Comparison of ENCODE assay signal across 8 cellular contexts in the genomic region with DNA sequence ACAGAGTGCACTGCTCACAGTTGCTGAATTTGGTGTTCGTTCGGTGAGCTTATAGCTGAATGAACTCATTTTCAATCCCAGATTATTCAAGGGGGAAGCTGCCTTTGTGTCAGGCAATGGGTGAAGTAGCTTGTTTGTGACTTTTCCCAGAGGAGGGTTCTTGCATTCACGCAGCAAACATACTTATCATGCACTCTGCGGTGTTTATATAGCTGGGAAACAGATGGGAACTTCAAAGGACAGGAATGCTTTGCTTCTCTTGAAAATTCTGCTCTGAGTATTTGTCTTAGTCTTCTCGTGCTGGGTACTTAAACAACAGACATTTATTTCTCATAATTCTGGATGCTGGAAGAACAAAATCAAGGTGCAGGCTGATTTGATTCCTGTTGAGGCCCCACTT.
A peak's percentile ranks its signal among the peaks of the same experiment; 100 is the strongest.
DNase-seq lines count a peak whose midpoint lies in the region; ATAC-seq and TF ChIP-seq lines count a peak whose summit lies in the region.
"Had no signal": no experiment of that assay in that cellular context is flagged by ENCODE, and none has a peak within 500 bp of the region (broad histone marks: within the 10 kb centered on the region; RNA-seq: fewer than 3 reads in every experiment).

No MANE protein-coding gene starts in this region.

- no peak for TF ChIP-seq RAD21 in liver (IDR thresholded peaks at IDR 0.05)

- H3K4me3 ChIP-seq in liver (ENCODE audit: low read depth in 1 of 3, low read length in 3 of 3) = no peak overlapping the region
- no peak overlapping the region for H3K4me3 ChIP-seq in suprapubic skin

- no peak for TF ChIP-seq POLR2A in suprapubic skin (IDR thresholded peaks at IDR 0.05)

- ATAC-seq in HG02981 (IDR thresholded peaks at IDR 0.05; ENCODE audit: unreplicated experiment) = no peak

- H3K36me3 ChIP-seq in KOPT-K1 (ENCODE audit: insufficient read depth, low read length) (no peaks in the 10 kb centered on the region), liver (ENCODE audit: control insufficient read depth in 4 of 4, insufficient read depth in 3 of 4, low read depth in 1 of 4, low read length in 3 of 4) (no peaks in the 10 kb centered on the region), suprapubic skin (no peaks in the 10 kb centered on the region)
- H3K36me3 ChIP-seq: WERI-Rb-1 had no signal

- WGBS in liver = 85% methylated on average over 5 of the region's 5 CpGs
- 68% methylated on average over 5 of the region's 5 CpGs for WGBS in suprapubic skin

- no peaks in the 10 kb centered on the region for H3K9me3 ChIP-seq in KOPT-K1 (ENCODE audit: insufficient read depth, low read length, poor library complexity, severe bottlenecking)
- H3K9me3 ChIP-seq in liver (ENCODE audit: control insufficient read depth in 4 of 4, low read length in 3 of 4) = no peaks in the 10 kb centered on the region
- H3K9me3 ChIP-seq in suprapubic skin = no peaks in the 10 kb centered on the region

- DNase-seq in astrocyte of the hippocampus (ENCODE audit: low read depth, low spot score) = peak; percentile 59
- DNase-seq in suprapubic skin (ENCODE audit: low spot score in 2 of 2) = no peak
- no peak for DNase-seq in HK-2 (ENCODE audit: unreplicated experiment)
- no peak for DNase-seq in activated CD4-positive, CD25-positive, alpha-beta regulatory T cell (lab: John Stamatoyannopoulos, UW)
- DNase-seq: WERI-Rb-1 had no signal

- no peak for TF ChIP-seq EP300 in suprapubic skin (IDR thresholded peaks at IDR 0.05)

- peak overlapping the region; percentile 94 for H3K27ac ChIP-seq in KOPT-K1 (ENCODE audit: low read depth, low read length, poor library complexity, severe bottlenecking)
- H3K27ac ChIP-seq in liver (ENCODE audit: low read depth in 1 of 2, low read length in 2 of 2) = peak overlapping the region; percentile 62 to 97
- peak overlapping the region; percentile 97 for H3K27ac ChIP-seq in suprapubic skin

- H3K9ac ChIP-seq in liver (ENCODE audit: low read depth in 1 of 2, low read length in 2 of 2) = no peak overlapping the region

- TF ChIP-seq CTCF in liver (IDR thresholded peaks at IDR 0.05; ENCODE audit: low read depth, low read length, missing input control) (no peak), suprapubic skin (IDR thresholded peaks at IDR 0.05) (no peak)

- H3K27me3 ChIP-seq in liver (ENCODE audit: control insufficient read depth in 4 of 4, insufficient read depth in 4 of 4, low read length in 3 of 4) (no peaks in the 10 kb centered on the region), suprapubic skin (no peaks in the 10 kb centered on the region)

- peaks cover 2 to 13% (median 8%) of the 10 kb centered on the region in 4 donors for H3K4me1 ChIP-seq in liver (ENCODE audit: control insufficient read depth in 4 of 4, insufficient read depth in 4 of 4, low read length in 3 of 4)
- H3K4me1 ChIP-seq in suprapubic skin = peaks cover 43% of the 10 kb centered on the region

TF ChIP-seq in liver, 16 proteins besides CTCF, POLR2A, EP300 and RAD21:
- TF ChIP-seq ZBTB33 (IDR thresholded peaks at IDR 0.05) (no peak), ATF3 (IDR thresholded peaks at IDR 0.05) (no peak)
